In genomic region chr18:3238742-3239141, GRCh38 we compare ENCODE assay signal across 2 cellular contexts.
TF ChIP-seq lines count a peak whose summit lies in the region.

No MANE protein-coding gene starts in this region.

TF ChIP-seq in HepG2, 621 proteins besides CTCF, POLR2A, EP300 and RAD21:
- no peak for TF ChIP-seq NCOR1 (IDR thresholded peaks at IDR 0.05; ENCODE audit: borderline replicate concordance, low read length)
- TF ChIP-seq STAG1 (CRISPR knock-in tag; IDR thresholded peaks at IDR 0.05): peak; percentile 35; the same call in 1 of the 2 replicates

TF ChIP-seq in SK-N-SH, 30 proteins besides CTCF, POLR2A, EP300 and RAD21:
- TF ChIP-seq TEAD4 (IDR thresholded peaks at IDR 0.05; ENCODE audit: borderline replicate concordance, insufficient read depth): no peak
- TF ChIP-seq, protein P1, sequence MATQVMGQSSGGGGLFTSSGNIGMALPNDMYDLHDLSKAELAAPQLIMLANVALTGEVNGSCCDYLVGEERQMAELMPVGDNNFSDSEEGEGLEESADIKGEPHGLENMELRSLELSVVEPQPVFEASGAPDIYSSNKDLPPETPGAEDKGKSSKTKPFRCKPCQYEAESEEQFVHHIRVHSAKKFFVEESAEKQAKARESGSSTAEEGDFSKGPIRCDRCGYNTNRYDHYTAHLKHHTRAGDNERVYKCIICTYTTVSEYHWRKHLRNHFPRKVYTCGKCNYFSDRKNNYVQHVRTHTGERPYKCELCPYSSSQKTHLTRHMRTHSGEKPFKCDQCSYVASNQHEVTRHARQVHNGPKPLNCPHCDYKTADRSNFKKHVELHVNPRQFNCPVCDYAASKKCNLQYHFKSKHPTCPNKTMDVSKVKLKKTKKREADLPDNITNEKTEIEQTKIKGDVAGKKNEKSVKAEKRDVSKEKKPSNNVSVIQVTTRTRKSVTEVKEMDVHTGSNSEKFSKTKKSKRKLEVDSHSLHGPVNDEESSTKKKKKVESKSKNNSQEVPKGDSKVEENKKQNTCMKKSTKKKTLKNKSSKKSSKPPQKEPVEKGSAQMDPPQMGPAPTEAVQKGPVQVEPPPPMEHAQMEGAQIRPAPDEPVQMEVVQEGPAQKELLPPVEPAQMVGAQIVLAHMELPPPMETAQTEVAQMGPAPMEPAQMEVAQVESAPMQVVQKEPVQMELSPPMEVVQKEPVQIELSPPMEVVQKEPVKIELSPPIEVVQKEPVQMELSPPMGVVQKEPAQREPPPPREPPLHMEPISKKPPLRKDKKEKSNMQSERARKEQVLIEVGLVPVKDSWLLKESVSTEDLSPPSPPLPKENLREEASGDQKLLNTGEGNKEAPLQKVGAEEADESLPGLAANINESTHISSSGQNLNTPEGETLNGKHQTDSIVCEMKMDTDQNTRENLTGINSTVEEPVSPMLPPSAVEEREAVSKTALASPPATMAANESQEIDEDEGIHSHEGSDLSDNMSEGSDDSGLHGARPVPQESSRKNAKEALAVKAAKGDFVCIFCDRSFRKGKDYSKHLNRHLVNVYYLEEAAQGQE (IDR thresholded peaks at IDR 0.05; ENCODE audit: low read depth, low read length): no peak
- no peak for TF ChIP-seq SMC3 (IDR thresholded peaks at IDR 0.05; ENCODE audit: low read depth, low read length)
- TF ChIP-seq NRF1 (IDR thresholded peaks at IDR 0.05; ENCODE audit: low read depth, low read length): no peak
- TF ChIP-seq ELF1 (IDR thresholded peaks at IDR 0.05): no peak
- no peak for TF ChIP-seq YY1 (IDR thresholded peaks at IDR 0.05; ENCODE audit: low read depth)
- TF ChIP-seq CHD2 (IDR thresholded peaks at IDR 0.05; ENCODE audit: low read length, partially characterized antibody): no peak
- no peak for TF ChIP-seq TCF12 (IDR thresholded peaks at IDR 0.05)
- TF ChIP-seq NFIC (IDR thresholded peaks at IDR 0.05; ENCODE audit: borderline replicate concordance): no peak
- no peak for TF ChIP-seq EZH2phosphoT487 (IDR thresholded peaks at IDR 0.05; ENCODE audit: borderline replicate concordance, low read depth)
- TF ChIP-seq TAF1 (IDR thresholded peaks at IDR 0.05; ENCODE audit: borderline replicate concordance, low read depth, low read length): no peak
- no peak for TF ChIP-seq MXI1 (IDR thresholded peaks at IDR 0.05; ENCODE audit: low read depth, low read length)
- TF ChIP-seq RFX5 (IDR thresholded peaks at IDR 0.05; ENCODE audit: low read length): no peak
- TF ChIP-seq MEF2A (IDR thresholded peaks at IDR 0.05; ENCODE audit: borderline replicate concordance, low read depth): no peak
- no peak for TF ChIP-seq SIN3A (IDR thresholded peaks at IDR 0.05; ENCODE audit: borderline replicate concordance, low read depth, low read length)
- no peak for TF ChIP-seq GABPA (IDR thresholded peaks at IDR 0.05; ENCODE audit: low read depth)
TF ChIP-seq in SK-N-SH: peak in this region for 0.
